12 cellular contexts compared by ENCODE assay signal in genomic region chr17:73261952-73262675, GRCh38. TPM values are rescaled to one million over a fixed set of nuclear protein-coding genes. Genes with fewer than 3 reads are reported as not detected.
DNase-seq lines count a peak whose midpoint lies in the region; ATAC-seq and TF ChIP-seq lines count a peak whose summit lies in the region.
"Had no signal": no experiment of that assay in that cellular context is flagged by ENCODE, and none has a peak within 500 bp of the region (broad histone marks: within the 10 kb centered on the region; RNA-seq: fewer than 3 reads in every experiment).

No MANE protein-coding gene starts in this region.

- DNase-seq in COR-L47 (lab: John Stamatoyannopoulos, UW) (peak; percentile 17), NCI-H69 (lab: John Stamatoyannopoulos, UW) (peak; percentile 94), endodermal cell (peak; percentile 71)
- no peak for DNase-seq in activated CD4-positive, alpha-beta T cell treated with anti-CD3 and anti-CD28 coated beads for 36 hours
- DNase-seq in activated T-cell treated with anti-CD3 and anti-CD28 coated beads, Interleukin-2, amount 50 U/mL, for 48 hours, result no peak
- no peak for DNase-seq in stimulated activated naive B cell treated with anti-CD40 and anti-IgM and Interleukin-4, amounts not matched to agents 10 μg/mL and 1 μg/mL and 100 μg/mL, for 72 hours
- no peak for DNase-seq in activated CD4-positive, alpha-beta T cell treated with anti-CD3 and anti-CD28 coated beads, Interleukin-2, amount 50 U/mL, for 1 hour
- DNase-seq: activated CD4-positive, alpha-beta T cell treated with anti-CD3 and anti-CD28 coated beads for 48 hours; effector CD4-positive, alpha-beta T cell; naive B cell had no signal

- H3K27me3 ChIP-seq in endodermal cell (ENCODE audit: control insufficient read depth, insufficient read depth, low read length, poor library complexity, severe bottlenecking) (no peaks in the 10 kb centered on the region), muscle layer of duodenum (ENCODE audit: low read depth, low read length) (no peaks in the 10 kb centered on the region)
- H3K27me3 ChIP-seq: BLaER1 treated with 17β-estradiol and CSF1 and Interleukin-3, amounts not matched to agents 10 nM and 100 nM had no signal

- peak overlapping the region; percentile 86 for H3K27ac Mint-ChIP-seq in endodermal cell
- H3K27ac Mint-ChIP-seq in activated CD4-positive, alpha-beta T cell treated with anti-CD3 and anti-CD28 coated beads for 36 hours, result no peak overlapping the region
- no peak overlapping the region for H3K27ac Mint-ChIP-seq in stimulated activated naive B cell treated with anti-CD40 and anti-IgM and Interleukin-4, amounts not matched to agents 10 μg/mL and 1 μg/mL and 100 μg/mL, for 72 hours
- H3K27ac Mint-ChIP-seq: naive B cell had no signal

- intact Hi-C loops in activated CD4-positive, alpha-beta T cell treated with anti-CD3 and anti-CD28 coated beads for 36 hours (cut with DNase I, micrococcal nuclease), result no loop called here

- H3K27ac ChIP-seq in endodermal cell (ENCODE audit: low read depth, low read length) (peak overlapping the region; percentile 87), muscle layer of duodenum (ENCODE audit: low read length) (peak overlapping the region; percentile 31)
- H3K27ac ChIP-seq: BLaER1 treated with 17β-estradiol and CSF1 and Interleukin-3, amounts not matched to agents 10 nM and 100 nM had no signal

- POLR2A ChIA-PET in activated CD4-positive, alpha-beta T cell treated with anti-CD3 and anti-CD28 coated beads for 36 hours (lab: Charles Lee), result interaction anchor here (0.5 kb wide), 1 partner anchor 239 kb away, joined by 5 read pairs; no protein-coding TSS in a partner anchor

- 49 to 56% methylated on average over 6 to 19 of the region's 19 CpGs for WGBS in endodermal cell (ENCODE audit: insufficient coverage in 1 of 2, insufficient read length in 1 of 2), 2 experiments

- no peaks in the 10 kb centered on the region for H3K36me3 Mint-ChIP-seq in endodermal cell (ENCODE audit: low read depth)
- H3K36me3 Mint-ChIP-seq in activated CD4-positive, alpha-beta T cell treated with anti-CD3 and anti-CD28 coated beads for 36 hours (ENCODE audit: low read depth), result no peaks in the 10 kb centered on the region
- no peaks in the 10 kb centered on the region for H3K36me3 Mint-ChIP-seq in stimulated activated naive B cell treated with anti-CD40 and anti-IgM and Interleukin-4, amounts not matched to agents 10 μg/mL and 1 μg/mL and 100 μg/mL, for 72 hours
- H3K36me3 Mint-ChIP-seq: naive B cell had no signal

- H3K4me1 ChIP-seq in endodermal cell (ENCODE audit: control insufficient read depth, insufficient read depth, low read length) (peaks cover 16% of the 10 kb centered on the region), muscle layer of duodenum (ENCODE audit: control insufficient read depth in 1 of 2, insufficient read depth in 2 of 2, low read length in 2 of 2) (peaks cover 0 to 13% of the 10 kb centered on the region in 2 donors)

- H3K4me3 Mint-ChIP-seq in endodermal cell, result no peak overlapping the region
- H3K4me3 Mint-ChIP-seq in activated CD4-positive, alpha-beta T cell treated with anti-CD3 and anti-CD28 coated beads for 36 hours, result no peak overlapping the region
- H3K4me3 Mint-ChIP-seq in stimulated activated naive B cell treated with anti-CD40 and anti-IgM and Interleukin-4, amounts not matched to agents 10 μg/mL and 1 μg/mL and 100 μg/mL, for 72 hours, result no peak overlapping the region
- H3K4me3 Mint-ChIP-seq: naive B cell had no signal

- H3K27me3 Mint-ChIP-seq in endodermal cell (ENCODE audit: insufficient read depth), result no peaks in the 10 kb centered on the region
- no peaks in the 10 kb centered on the region for H3K27me3 Mint-ChIP-seq in activated CD4-positive, alpha-beta T cell treated with anti-CD3 and anti-CD28 coated beads for 36 hours
- peaks cover 5 to 10% of the 10 kb centered on the region in 2 donors for H3K27me3 Mint-ChIP-seq in stimulated activated naive B cell treated with anti-CD40 and anti-IgM and Interleukin-4, amounts not matched to agents 10 μg/mL and 1 μg/mL and 100 μg/mL, for 72 hours
- H3K27me3 Mint-ChIP-seq: naive B cell had no signal

- no peak overlapping the region for H3K9ac ChIP-seq in endodermal cell (ENCODE audit: extremely low read depth, low read length, poor library complexity, severe bottlenecking)
- H3K9ac ChIP-seq: BLaER1 treated with 17β-estradiol and CSF1 and Interleukin-3, amounts not matched to agents 10 nM and 100 nM had no signal

- CTCF ChIA-PET in activated CD4-positive, alpha-beta T cell treated with anti-CD3 and anti-CD28 coated beads for 36 hours (lab: Charles Lee), result no interaction called here

- no peak for TF ChIP-seq CTCF in endodermal cell (conservative IDR thresholded peaks at IDR 0.05)

- H3K4me1 Mint-ChIP-seq in endodermal cell, result peaks cover 17% of the 10 kb centered on the region
- no peaks in the 10 kb centered on the region for H3K4me1 Mint-ChIP-seq in activated CD4-positive, alpha-beta T cell treated with anti-CD3 and anti-CD28 coated beads for 36 hours
- H3K4me1 Mint-ChIP-seq in stimulated activated naive B cell treated with anti-CD40 and anti-IgM and Interleukin-4, amounts not matched to agents 10 μg/mL and 1 μg/mL and 100 μg/mL, for 72 hours, result no peaks in the 10 kb centered on the region
- H3K4me1 Mint-ChIP-seq: naive B cell had no signal

- H3K9me3 ChIP-seq in endodermal cell (ENCODE audit: control insufficient read depth, low read length), result no peaks in the 10 kb centered on the region
- no peaks in the 10 kb centered on the region for H3K9me3 ChIP-seq in muscle layer of duodenum (ENCODE audit: control insufficient read depth in 1 of 2, low read length in 2 of 2)
- H3K9me3 ChIP-seq: BLaER1 treated with 17β-estradiol and CSF1 and Interleukin-3, amounts not matched to agents 10 nM and 100 nM had no signal

- H3K36me3 ChIP-seq in endodermal cell (ENCODE audit: control insufficient read depth, insufficient read depth, low read length) (no peaks in the 10 kb centered on the region), muscle layer of duodenum (ENCODE audit: control insufficient read depth in 1 of 2, insufficient read depth in 2 of 2, low read length in 2 of 2) (no peaks in the 10 kb centered on the region)
- H3K36me3 ChIP-seq: BLaER1 treated with 17β-estradiol and CSF1 and Interleukin-3, amounts not matched to agents 10 nM and 100 nM had no signal

- no peaks in the 10 kb centered on the region for H3K9me3 Mint-ChIP-seq in endodermal cell
- H3K9me3 Mint-ChIP-seq in activated CD4-positive, alpha-beta T cell treated with anti-CD3 and anti-CD28 coated beads for 36 hours (ENCODE audit: low read depth), result no peaks in the 10 kb centered on the region
- H3K9me3 Mint-ChIP-seq in stimulated activated naive B cell treated with anti-CD40 and anti-IgM and Interleukin-4, amounts not matched to agents 10 μg/mL and 1 μg/mL and 100 μg/mL, for 72 hours, result no peaks in the 10 kb centered on the region

- H3K4me3 ChIP-seq in endodermal cell (ENCODE audit: low read length) (no peak overlapping the region), muscle layer of duodenum (ENCODE audit: low read depth in 1 of 2, low read length in 2 of 2) (no peak overlapping the region)
- H3K4me3 ChIP-seq: BLaER1 treated with 17β-estradiol and CSF1 and Interleukin-3, amounts not matched to agents 10 nM and 100 nM had no signal

- no peak for ATAC-seq in activated CD4-positive, alpha-beta T cell treated with anti-CD3 and anti-CD28 coated beads for 36 hours
- ATAC-seq in stimulated activated naive B cell treated with anti-CD40 and anti-IgM and Interleukin-4, amounts not matched to agents 10 μg/mL and 1 μg/mL and 100 μg/mL, for 72 hours (replicated peaks), result no peak

RNA-seq across cellular contexts. Expression of gene CPSF4L, which starts 0.4 kb away (rescaled TPM):
- under 1 TPM; 0.29 to 0.58 TPM for total RNA-seq in endodermal cell
- polyA plus RNA-seq in endodermal cell (2013, experiment 1 of 2), result not detected
- not detected for polyA plus RNA-seq in endodermal cell (2013, experiment 2 of 2)
- not detected for total RNA-seq in activated CD4-positive, alpha-beta T cell treated with anti-CD3 and anti-CD28 coated beads for 36 hours

RNA-seq across cellular contexts. Expression of gene CDC42EP4, which starts 49.7 kb away (rescaled TPM):
- total RNA-seq in endodermal cell, result 10 to 100 TPM; 38.5 to 49.7 TPM
- polyA plus RNA-seq in endodermal cell (2013, experiment 1 of 2), result 57.7 TPM
- 49.6 TPM for polyA plus RNA-seq in endodermal cell (2013, experiment 2 of 2)
- under 1 TPM; 0.87 to 0.91 TPM for total RNA-seq in activated CD4-positive, alpha-beta T cell treated with anti-CD3 and anti-CD28 coated beads for 36 hours

Comparison
In these comparisons a context has a peak if more than half of its experiments do, and no peak if none do; other contexts are left out.
1. DNase-seq: peak in COR-L47 (single experiment), NCI-H69 (single experiment) and endodermal cell (single experiment); none in activated CD4-positive, alpha-beta T cell treated with anti-CD3 and anti-CD28 coated beads for 36 hours (single experiment), activated T-cell treated with anti-CD3 and anti-CD28 coated beads, Interleukin-2, amount 50 U/mL, for 48 hours (0 of 2), stimulated activated naive B cell treated with anti-CD40 and anti-IgM and Interleukin-4, amounts not matched to agents 10 μg/mL and 1 μg/mL and 100 μg/mL, for 72 hours (single experiment) and activated CD4-positive, alpha-beta T cell treated with anti-CD3 and anti-CD28 coated beads, Interleukin-2, amount 50 U/mL, for 1 hour (single experiment).
2. RNA of gene CDC42EP4, which starts 49.7 kb away (total RNA-seq): 38.5 to 49.7 TPM in endodermal cell; 0.87 to 0.91 TPM in activated CD4-positive, alpha-beta T cell treated with anti-CD3 and anti-CD28 coated beads for 36 hours; every median in the first group is over 10 times any median in the second.